ENCODE assay signal across 26 cellular contexts in the genomic region with DNA sequence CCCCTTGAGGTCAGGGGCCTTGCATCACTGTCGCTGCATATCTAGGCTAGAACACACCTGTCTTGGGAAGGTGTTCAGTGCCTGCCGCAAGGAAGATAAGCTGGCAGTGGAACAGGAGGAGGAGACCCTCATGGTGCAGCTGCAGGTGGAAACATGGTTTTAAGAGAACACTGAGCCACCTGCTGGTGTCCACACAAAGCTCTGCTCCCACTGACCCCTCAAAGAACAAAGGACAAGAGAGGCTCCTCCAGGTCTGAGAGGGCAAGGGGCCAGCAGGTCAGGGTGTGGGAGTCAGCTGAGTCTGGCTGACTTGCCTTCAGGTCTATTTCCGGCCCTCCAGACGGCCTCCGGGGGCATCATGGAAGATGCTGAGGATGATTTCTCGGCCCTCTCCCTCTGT.
"Had no signal": no experiment of that assay in that cellular context is flagged by ENCODE, and none has a peak within 500 bp of the region (broad histone marks: within the 10 kb centered on the region; RNA-seq: fewer than 3 reads in every experiment).

No MANE protein-coding gene starts in this region.

- H3K27me3 ChIP-seq: ascending aorta, body of pancreas had no signal

- H3K27ac ChIP-seq: ascending aorta, body of pancreas had no signal

- ATAC-seq: activated CD4-positive, alpha-beta T cell treated with anti-CD3 and anti-CD28 coated beads for 36 hours; activated CD8-positive, alpha-beta T cell treated with anti-CD3 and anti-CD28 coated beads, Interleukin-2, amount 10 ng/mL, durations not matched to agents 7 days and 5 days; activated naive CD8-positive, alpha-beta T cell treated with anti-CD3 and anti-CD28 coated beads, Interleukin-2, amount 50 U/mL, for 24 hours; body of pancreas; PC-3; T-cell had no signal

- H3K36me3 ChIP-seq: ascending aorta had no signal

- H3K4me1 ChIP-seq: body of pancreas had no signal

- H3K4me3 ChIP-seq: ascending aorta, body of pancreas had no signal

- DNase-seq: activated CD4-positive, alpha-beta T cell treated with anti-CD3 and anti-CD28 coated beads for 36 hours; activated CD4-positive, alpha-beta T cell treated with anti-CD3 and anti-CD28 coated beads, Interleukin-2, amount 50 U/mL, for 4 hours; activated CD8-positive, alpha-beta memory T cell treated with anti-CD3 and anti-CD28 coated beads, Interleukin-2, amount 50 U/mL, for 48 hours; activated CD8-positive, alpha-beta T cell treated with anti-CD3 and anti-CD28 coated beads, Interleukin-2, amount 10 ng/mL, durations not matched to agents 7 days and 5 days; activated effector memory CD4-positive, alpha-beta T cell treated with Interleukin-2 at 50 U/mL for 16 hours; activated naive CD4-positive, alpha-beta T cell; activated naive CD8-positive, alpha-beta T cell treated with anti-CD3 and anti-CD28 coated beads, Interleukin-2, amount 50 U/mL, for 24 hours; activated T-cell treated with anti-CD3 and anti-CD28 coated beads, Interleukin-2, amount 50 U/mL, for 1 hour; amniotic stem cell; body of pancreas; central memory CD4-positive, alpha-beta T cell; IMR-90; KG1; NCI-H1048; NCI-H1694 treated with DMSO at 0.1 percent for 48 hours; NCI-H2029 treated with DMSO at 0.1 percent for 48 hours; NCI-H345; NCI-H510A; NCI-H526 treated with DMSO at 0.1 percent for 48 hours; NCI-H82; PC-3; SHP77 treated with DMSO at 0.1 percent for 48 hours; T-cell; T-helper 2 cell; T1000 had no signal

- H3K9me3 ChIP-seq: ascending aorta, body of pancreas had no signal
